In the genomic region with DNA sequence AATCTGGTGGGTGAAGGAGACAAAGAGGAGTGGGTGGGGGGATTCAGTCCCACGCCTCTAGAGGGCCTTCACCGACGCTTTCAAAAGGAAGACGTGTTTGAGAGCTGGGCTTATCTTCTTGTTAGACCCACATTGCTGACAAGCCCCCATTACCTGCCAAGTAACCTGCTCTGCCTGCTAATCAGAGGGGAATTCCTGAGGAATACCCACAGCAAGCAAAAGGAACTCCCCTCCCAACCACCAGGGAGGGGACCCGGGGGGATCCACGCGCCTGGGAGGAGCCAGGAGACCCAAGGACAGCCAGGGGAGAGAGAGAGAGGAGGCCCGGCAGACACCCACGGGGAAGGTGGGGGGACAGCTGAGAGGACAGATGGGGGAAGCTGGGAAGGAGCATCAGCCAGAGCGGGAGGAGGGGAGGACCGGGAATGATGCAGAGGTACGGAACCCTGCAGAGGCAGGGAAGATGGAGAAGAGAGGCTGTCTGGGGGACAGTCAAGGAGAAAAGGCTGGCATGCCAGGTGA, we compare ENCODE assay signal across 7 cellular contexts. TPM values are rescaled to one million over a fixed set of nuclear protein-coding genes. Genes with fewer than 3 reads are reported as not detected.
DNase-seq lines count a peak whose midpoint lies in the region; ATAC-seq and TF ChIP-seq lines count a peak whose summit lies in the region.

No MANE protein-coding gene starts in this region.

- H3K79me2 ChIP-seq in H9 (ENCODE audit: insufficient read depth, low read length) (no peaks in the 10 kb centered on the region), fibroblast of lung (ENCODE audit: control insufficient read depth, insufficient read depth, low read length) (no peaks in the 10 kb centered on the region), smooth muscle cell (ENCODE audit: low read depth) (no peaks in the 10 kb centered on the region)

- H3K9me3 Mint-ChIP-seq in H9: no peaks in the 10 kb centered on the region; a peak in 1 of 5 replicates

- H4K8ac ChIP-seq in H9 (replicated peaks; ENCODE audit: insufficient read length, low read depth, low read length): no peak overlapping the region

- H3K4me1 ChIP-seq in H9 (ENCODE audit: insufficient read depth, low read length): peaks cover 3% of the 10 kb centered on the region; the same call in 1 of the 2 replicates
- peaks cover 7% of the 10 kb centered on the region for H3K4me1 ChIP-seq in fibroblast of lung (ENCODE audit: control insufficient read depth, extremely low read depth, insufficient read depth, low read length)
- peaks cover 19% of the 10 kb centered on the region for H3K4me1 ChIP-seq in smooth muscle cell (ENCODE audit: low read depth)

- H3K36me3 ChIP-seq in fibroblast of lung (ENCODE audit: control insufficient read depth, insufficient read depth, low read length) (peaks cover 15% of the 10 kb centered on the region), smooth muscle cell (ENCODE audit: low read depth) (no peaks in the 10 kb centered on the region)

- H3F3A ChIP-seq in smooth muscle cell (ENCODE audit: low read depth): peaks cover 17% of the 10 kb centered on the region

- no peak overlapping the region for H3K23ac ChIP-seq in H9 (ENCODE audit: insufficient read length, low read depth, low read length)

- H4K5ac ChIP-seq in H9 (ENCODE audit: insufficient read length, low read depth, low read length): no peak overlapping the region

- peaks cover 21 to 44% (median 42%) of the 10 kb centered on the region in 3 experiments; a peak in 6 of 7 replicates for H3K36me3 Mint-ChIP-seq in H9 (ENCODE audit: insufficient read depth in 1 of 3, low read depth in 3 of 3)

- peak overlapping the region; percentile 90 to 95 for H3K4me3 Mint-ChIP-seq in H9

- H4K91ac ChIP-seq in H9 (ENCODE audit: insufficient read length, low read depth, low read length): no peak overlapping the region

- no CpG with 5 or more reads among the region's 12 CpGs for WGBS in H9 (ENCODE audit: extremely low coverage, insufficient read length, low lambda C conversion rate)
- 33% methylated on average over 10 of the region's 12 CpGs for WGBS in smooth muscle cell (ENCODE audit: low lambda C conversion rate)

- H2BK5ac ChIP-seq in H9 (ENCODE audit: insufficient read length, low read length): no peak overlapping the region

- H3K79me1 ChIP-seq in H9 (ENCODE audit: insufficient read depth, low read depth, low read length, poor library complexity, severe bottlenecking): no peaks in the 10 kb centered on the region

- peak overlapping the region; percentile 88 for H3K4me2 ChIP-seq in H9 (ENCODE audit: insufficient read depth, insufficient read length, low read length)
- peak overlapping the region; percentile 89 for H3K4me2 ChIP-seq in fibroblast of lung (ENCODE audit: extremely low read depth, insufficient read depth, low read length)
- peak overlapping the region; percentile 88 for H3K4me2 ChIP-seq in smooth muscle cell

- H3K27me3 ChIP-seq in H9 (ENCODE audit: insufficient read depth, low read length) (no peaks in the 10 kb centered on the region), fibroblast of lung (ENCODE audit: control insufficient read depth, insufficient read depth, low read length) (no peaks in the 10 kb centered on the region), smooth muscle cell (ENCODE audit: low read depth) (no peaks in the 10 kb centered on the region)

- H3K27ac ChIP-seq in H9 (ENCODE audit: insufficient read length, low read depth, low read length): no peak overlapping the region
- H3K27ac ChIP-seq in fibroblast of lung (ENCODE audit: insufficient read depth, low read length): no peak overlapping the region
- no peak overlapping the region for H3K27ac ChIP-seq in smooth muscle cell (ENCODE audit: low read depth)

- H3K56ac ChIP-seq in H9 (ENCODE audit: insufficient read length, low read depth, low read length): no peak overlapping the region

- no peak for DNase-seq in H9
- peak; percentile 14 for DNase-seq in T-helper 9 cell
- no peak for DNase-seq in fibroblast of lung (ENCODE audit: low read depth in 2 of 2)
- DNase-seq in smooth muscle cell (lab: John Stamatoyannopoulos, UW; ENCODE audit: unreplicated experiment): no peak
- no peak for DNase-seq in AG08395 (ENCODE audit: low spot score)
- DNase-seq in HUDEP-2 (lab: John Stamatoyannopoulos, UW; ENCODE audit: unreplicated experiment in 76 of 76): no peak

- peaks cover 24 to 33% of the 10 kb centered on the region in 2 experiments for H3K4me1 Mint-ChIP-seq in H9

- no peak overlapping the region for H2BK15ac ChIP-seq in H9 (ENCODE audit: low read depth, low read length)

- H2BK20ac ChIP-seq in H9 (ENCODE audit: low read depth, low read length, poor library complexity, severe bottlenecking): no peak overlapping the region

- H3K4ac ChIP-seq in H9 (ENCODE audit: low read depth, low read length): no peak overlapping the region

- no peak overlapping the region for H3T11ph ChIP-seq in H9 (ENCODE audit: low read length)

- no peaks in the 10 kb centered on the region for H4K20me1 ChIP-seq in H9 (ENCODE audit: control insufficient read depth, insufficient read depth, insufficient read length)
- H4K20me1 ChIP-seq in fibroblast of lung (ENCODE audit: control insufficient read depth, extremely low read depth, insufficient read depth, low read length): no peaks in the 10 kb centered on the region
- peaks cover 8% of the 10 kb centered on the region for H4K20me1 ChIP-seq in smooth muscle cell (ENCODE audit: low read depth)

- peaks cover 11% of the 10 kb centered on the region for H3K23me2 ChIP-seq in H9 (ENCODE audit: insufficient read length, low read depth, low read length, poor library complexity, severe bottlenecking)

- H3K27ac Mint-ChIP-seq in H9: peak overlapping the region; percentile 75 to 98 (median 76); a peak in 5 of 7 replicates

- TF ChIP-seq CTCF in H9 (conservative IDR thresholded peaks at IDR 0.05) (0 out of 3 replicates have a peak, but pooled peaks have one; percentile 23), fibroblast of lung (conservative IDR thresholded peaks at IDR 0.05 in 1 of 2, IDR thresholded peaks at IDR 0.05 in 1 of 2; ENCODE audit: low read depth in 1 of 2, low read length in 2 of 2) (no peak), smooth muscle cell (IDR thresholded peaks at IDR 0.05; ENCODE audit: borderline replicate concordance, insufficient read depth, poor library complexity, severe bottlenecking) (no peak)

- H2AK5ac ChIP-seq in H9 (ENCODE audit: insufficient read length, low read length): no peak overlapping the region

- H3K27me3 Mint-ChIP-seq in H9 (ENCODE audit: low read depth): no peaks in the 10 kb centered on the region

- no peak overlapping the region for H2AFZ ChIP-seq in H9 (ENCODE audit: low read length)
- H2AFZ ChIP-seq in fibroblast of lung (ENCODE audit: low read length): peak overlapping the region; percentile 52
- no peak overlapping the region for H2AFZ ChIP-seq in smooth muscle cell (ENCODE audit: low read depth)

- H3K14ac ChIP-seq in H9 (ENCODE audit: insufficient read depth, low read length): no peak overlapping the region

- no peak for ATAC-seq in GM18861 (IDR thresholded peaks at IDR 0.05; ENCODE audit: unreplicated experiment)

- H3K4me3 ChIP-seq in fibroblast of lung (replicated peaks in 1 of 4; ENCODE audit: control extremely low read depth in 1 of 4, insufficient read depth in 1 of 4, low read depth in 3 of 4, low read length in 4 of 4) (peak overlapping the region; percentile 52 to 73 (median 65)), smooth muscle cell (peak overlapping the region; percentile 65)

- H3K9ac ChIP-seq in H9 (ENCODE audit: extremely low read depth, insufficient read length, low read length) (peak overlapping the region; percentile 53), fibroblast of lung (ENCODE audit: insufficient read depth, low read length) (peak overlapping the region; percentile 20), smooth muscle cell (ENCODE audit: low read depth) (no peak overlapping the region)

- no peak overlapping the region for H2BK120ac ChIP-seq in H9 (ENCODE audit: low read depth, low read length, poor library complexity, severe bottlenecking)

- no peak overlapping the region for H3K18ac ChIP-seq in H9 (ENCODE audit: insufficient read length, low read depth, low read length)

- H3K9me3 ChIP-seq in H9 (ENCODE audit: control insufficient read depth, low read depth, low read length) (no peaks in the 10 kb centered on the region), fibroblast of lung (ENCODE audit: control insufficient read depth, insufficient read depth, low read depth, low read length) (no peaks in the 10 kb centered on the region), smooth muscle cell (replicated peaks; ENCODE audit: low read depth) (no peaks in the 10 kb centered on the region)

- no peak overlapping the region for H2BK12ac ChIP-seq in H9 (ENCODE audit: insufficient read length, low read depth, low read length)

RNA-seq across cellular contexts. Expression of a gene that starts 1.0 kb away (rescaled TPM):
- total RNA-seq in H9 (2021) (20.7 and 31.2 TPM in 2 replicates), fibroblast of lung (34.9 and 40.0 TPM in 2 replicates), smooth muscle cell (25.4 and 45.0 TPM in 2 replicates)
- polyA plus RNA-seq in fibroblast of lung (22.1 and 24.3 TPM in 2 replicates), smooth muscle cell (15.8 and 20.6 TPM in 2 replicates)
- polyA plus RNA-seq in fibroblast of lung (2012): 14.2 and 15.1 TPM in 2 replicates
- 168 and 407 TPM in 2 replicates for polyA minus RNA-seq in fibroblast of lung (ENCODE audit: low replicate concordance)

RNA-seq across cellular contexts. Expression of a gene that starts 25.2 kb away (rescaled TPM):
- total RNA-seq in H9 (2021) (not detected in 2 replicates), fibroblast of lung (under 0.01 TPM in 2 replicates), smooth muscle cell (not detected in 2 replicates)
- polyA plus RNA-seq in fibroblast of lung (not detected in 2 replicates), smooth muscle cell (not detected in 2 replicates)
- polyA plus RNA-seq in fibroblast of lung (2012): not detected in 2 replicates
- polyA minus RNA-seq in fibroblast of lung (ENCODE audit: low replicate concordance): 0.08 TPM in 1 of 2 replicates, not detected in the other
